13 cellular contexts compared by ENCODE assay signal in the genomic region with DNA sequence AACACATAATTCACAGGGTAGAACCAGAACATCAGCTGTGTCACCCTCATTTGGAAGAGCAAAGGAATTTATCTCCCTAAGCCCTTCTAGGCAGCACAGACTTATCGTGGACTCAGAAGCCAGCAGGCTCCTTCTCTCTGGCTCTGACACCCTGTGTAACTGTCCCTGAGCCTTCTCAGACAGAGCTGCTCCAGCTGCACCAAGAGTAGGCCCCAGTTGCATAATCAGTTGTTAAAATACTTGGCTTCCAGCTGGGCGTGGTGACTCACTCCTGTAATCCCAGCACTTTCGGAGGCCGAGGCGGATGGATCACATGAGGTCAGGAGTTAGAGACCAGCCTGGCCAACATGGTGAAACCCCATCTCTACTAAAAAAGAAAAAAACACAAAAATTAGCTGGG. TPM values are rescaled to one million over a fixed set of nuclear protein-coding genes. Genes with fewer than 3 reads are reported as not detected.
DNase-seq lines count a peak whose midpoint lies in the region; ATAC-seq and TF ChIP-seq lines count a peak whose summit lies in the region.
"Had no signal": no experiment of that assay in that cellular context is flagged by ENCODE, and none has a peak within 500 bp of the region (broad histone marks: within the 10 kb centered on the region; RNA-seq: fewer than 3 reads in every experiment).

No MANE protein-coding gene starts in this region.

- no peak overlapping the region for H4K91ac ChIP-seq in trophoblast cell (ENCODE audit: low read depth, low read length)

- no peak overlapping the region for H2BK12ac ChIP-seq in trophoblast cell (ENCODE audit: low read length)

- H3K79me1 ChIP-seq in trophoblast cell (ENCODE audit: low read length), result no peaks in the 10 kb centered on the region

- no peak overlapping the region for H3K4me2 ChIP-seq in trophoblast cell (ENCODE audit: low read length)
- H3K4me2 ChIP-seq in Karpas-422 (ENCODE audit: low read depth, low read length, poor library complexity, severe bottlenecking), result no peak overlapping the region

- DNase-seq in ELF-1 (ENCODE audit: low read depth, low spot score), result peak; percentile 36
- DNase-seq in NT2/D1 (ENCODE audit: low read depth, low spot score), result peak; percentile 28
- peak; percentile 37 for DNase-seq in fibroblast of the aortic adventitia (ENCODE audit: low read depth)
- DNase-seq in trophoblast cell, result peak; percentile 65 to 86
- DNase-seq in Karpas-422, result no peak
- no peak for DNase-seq in activated CD4-positive, alpha-beta T cell treated with anti-CD3 and anti-CD28 coated beads, Interleukin-2, amount 50 U/mL, for 1 hour
- DNase-seq: activated naive CD4-positive, alpha-beta T cell treated with anti-CD3 and anti-CD28 coated beads, Interleukin-2, amount 10 ng/mL, durations not matched to agents 7 days and 5 days; CD4-positive, alpha-beta memory T cell; NCI-H1105 treated with DMSO at 0.1 percent for 48 hours; NCI-H748 treated with DMSO at 0.1 percent for 48 hours had no signal

- H2BK120ac ChIP-seq in trophoblast cell (ENCODE audit: insufficient read depth, low read length, poor library complexity), result no peak overlapping the region

- no peak overlapping the region for H2AFZ ChIP-seq in trophoblast cell (ENCODE audit: insufficient read depth, low read length, poor library complexity)
- H2AFZ ChIP-seq in Karpas-422 (ENCODE audit: low read length), result no peak overlapping the region

- H4K8ac ChIP-seq in trophoblast cell (ENCODE audit: low read depth, low read length), result no peak overlapping the region

- H3K4ac ChIP-seq in trophoblast cell (ENCODE audit: low read depth, low read length), result no peak overlapping the region

- H3K4me3 ChIP-seq in NT2/D1 (ENCODE audit: insufficient read length, low read depth), result no peak overlapping the region
- no peak overlapping the region for H3K4me3 ChIP-seq in fibroblast of the aortic adventitia (ENCODE audit: low read depth, low read length)
- no peak overlapping the region for H3K4me3 ChIP-seq in trophoblast cell (ENCODE audit: low read depth, low read length)
- no peak overlapping the region for H3K4me3 ChIP-seq in Karpas-422 (ENCODE audit: low read length)
- H3K4me3 ChIP-seq: tibial artery had no signal

- H4K12ac ChIP-seq in trophoblast cell (ENCODE audit: low read depth, low read length), result no peak overlapping the region

- no CpG with 5 or more reads among the region's 5 CpGs for WGBS in trophoblast cell (ENCODE audit: extremely low coverage, insufficient coverage, insufficient read length)

- H4K20me1 ChIP-seq in Karpas-422 (ENCODE audit: insufficient read depth, low read depth, low read length), result no peaks in the 10 kb centered on the region

- no peaks in the 10 kb centered on the region for H3K4me1 ChIP-seq in NT2/D1 (ENCODE audit: insufficient read depth, insufficient read length)
- H3K4me1 ChIP-seq in trophoblast cell (ENCODE audit: control insufficient read depth in 1 of 2, insufficient read depth in 2 of 2, low read length in 2 of 2), result no peaks in the 10 kb centered on the region
- no peaks in the 10 kb centered on the region for H3K4me1 ChIP-seq in Karpas-422 (ENCODE audit: low read length)
- H3K4me1 ChIP-seq: tibial artery had no signal

- ATAC-seq in GM21529 (IDR thresholded peaks at IDR 0.05; ENCODE audit: unreplicated experiment), result no peak
- no peak for ATAC-seq in HG02938 (IDR thresholded peaks at IDR 0.05; ENCODE audit: unreplicated experiment)

- no peak overlapping the region for H3K14ac ChIP-seq in trophoblast cell (ENCODE audit: low read length)

- no peak for TF ChIP-seq CTCF in fibroblast of the aortic adventitia (IDR thresholded peaks at IDR 0.05; ENCODE audit: insufficient read depth, low read length)

- H3K18ac ChIP-seq in trophoblast cell (ENCODE audit: low read length), result no peak overlapping the region

- no peak overlapping the region for H2AK5ac ChIP-seq in trophoblast cell (ENCODE audit: low read length)

- H3K9me2 ChIP-seq in Karpas-422 (replicated peaks; ENCODE audit: insufficient read depth, low read length), result no peaks in the 10 kb centered on the region

- H3K27me3 ChIP-seq in NT2/D1 (ENCODE audit: insufficient read depth, insufficient read length), result no peaks in the 10 kb centered on the region
- no peaks in the 10 kb centered on the region for H3K27me3 ChIP-seq in trophoblast cell (ENCODE audit: insufficient read depth, low read length)
- no peaks in the 10 kb centered on the region for H3K27me3 ChIP-seq in Karpas-422 (ENCODE audit: low read length)
- H3K27me3 ChIP-seq: tibial artery had no signal

- H3K79me2 ChIP-seq in trophoblast cell (ENCODE audit: control insufficient read depth, insufficient read depth, low read length, poor library complexity) (no peaks in the 10 kb centered on the region), Karpas-422 (ENCODE audit: low read length) (no peaks in the 10 kb centered on the region)

- no peak overlapping the region for H2BK5ac ChIP-seq in trophoblast cell (ENCODE audit: low read depth, low read length, poor library complexity)

- H3K9me3 ChIP-seq in NT2/D1 (ENCODE audit: insufficient read depth, low read length) (peaks cover 29% of the 10 kb centered on the region), trophoblast cell (ENCODE audit: insufficient read depth, low read depth, low read length) (no peaks in the 10 kb centered on the region), Karpas-422 (ENCODE audit: low read length) (no peaks in the 10 kb centered on the region)
- H3K9me3 ChIP-seq: tibial artery had no signal

- H3K23ac ChIP-seq in trophoblast cell (ENCODE audit: low read length), result no peak overlapping the region

- no peak overlapping the region for H3K9ac ChIP-seq in NT2/D1 (ENCODE audit: insufficient read length, low read depth)
- H3K9ac ChIP-seq in trophoblast cell (ENCODE audit: low read length), result no peak overlapping the region
- no peak overlapping the region for H3K9ac ChIP-seq in Karpas-422 (ENCODE audit: low read length)

- H3K27ac ChIP-seq in trophoblast cell (ENCODE audit: low read depth, low read length) (no peak overlapping the region), Karpas-422 (ENCODE audit: low read length) (no peak overlapping the region)
- H3K27ac ChIP-seq: tibial artery had no signal

- H3K36me3 ChIP-seq in NT2/D1 (ENCODE audit: insufficient read depth, insufficient read length, low read length) (peaks cover 50% of the 10 kb centered on the region), trophoblast cell (ENCODE audit: control insufficient read depth in 1 of 2, insufficient read depth in 2 of 2, low read length in 2 of 2) (peaks cover 4 to 5% of the 10 kb centered on the region in 2 experiments), Karpas-422 (ENCODE audit: insufficient read depth, low read length) (no peaks in the 10 kb centered on the region)

RNA-seq across cellular contexts. Expression of a gene that starts 49.4 kb away (rescaled TPM):
- total RNA-seq in fibroblast of the aortic adventitia (ENCODE audit: low replicate concordance), result 1.6 and 2.5 TPM in 2 replicates
- polyA plus RNA-seq in trophoblast cell (2013), result 10.4 and 12.1 TPM in 2 replicates
- 2.4 and 3.5 TPM in 2 replicates for total RNA-seq in Karpas-422 (2014; rRNA removed; shearing (Covaris generic); ENCODE audit: low replicate concordance)

RNA-seq across cellular contexts. Expression of a gene that starts 57.7 kb away (rescaled TPM):
- total RNA-seq in fibroblast of the aortic adventitia (ENCODE audit: low replicate concordance), result 4.9 and 12.2 TPM in 2 replicates
- 2.2 and 2.4 TPM in 2 replicates for polyA plus RNA-seq in trophoblast cell (2013)
- not detected in 2 replicates for total RNA-seq in Karpas-422 (2014; rRNA removed; shearing (Covaris generic); ENCODE audit: low replicate concordance)

Comparison
In these comparisons a context has a peak if more than half of its experiments do, and no peak if none do; other contexts are left out.
1. DNase-seq: peak in ELF-1 (single experiment), NT2/D1 (single experiment), fibroblast of the aortic adventitia (single experiment) and trophoblast cell (2 of 2); none in Karpas-422 (single experiment) and activated CD4-positive, alpha-beta T cell treated with anti-CD3 and anti-CD28 coated beads, Interleukin-2, amount 50 U/mL, for 1 hour (single experiment).